7 cellular contexts compared by ENCODE assay signal in the genomic region with DNA sequence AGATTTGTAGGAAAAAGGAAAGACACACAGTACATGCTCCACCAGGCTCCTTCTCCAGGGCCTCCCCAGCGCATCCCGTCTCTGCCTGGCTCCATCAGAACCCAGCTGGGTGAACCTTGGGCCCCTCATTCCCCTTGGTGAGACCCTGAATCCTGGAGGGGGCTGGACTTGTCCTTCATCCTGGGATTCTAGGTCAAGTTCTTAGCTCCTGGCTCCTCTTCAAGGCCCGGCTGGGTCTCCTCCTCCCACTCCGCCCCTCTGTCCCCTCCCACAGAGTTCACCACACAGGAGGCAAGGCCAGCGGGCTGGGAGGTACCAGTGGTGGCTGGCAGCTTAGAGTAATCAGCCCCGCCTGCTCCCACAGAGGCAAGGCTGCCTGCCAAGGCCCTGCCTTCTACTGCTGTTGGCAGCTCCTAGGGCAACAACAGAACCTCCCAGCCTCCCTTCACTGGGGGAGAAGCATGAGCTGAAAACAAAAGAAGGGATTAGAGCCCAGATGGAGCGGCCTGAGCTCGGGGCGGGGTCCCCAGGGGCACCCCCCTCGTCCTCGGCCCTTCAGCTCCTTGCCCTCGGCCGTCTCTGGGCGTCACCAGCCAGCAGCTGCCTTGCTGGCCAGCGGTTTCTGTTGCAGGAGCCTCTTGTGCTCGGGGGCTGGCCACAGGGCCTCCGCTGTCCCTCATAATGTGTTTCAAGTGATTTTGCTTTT. TPM values are rescaled to one million over a fixed set of nuclear protein-coding genes. Genes with fewer than 3 reads are reported as not detected.
DNase-seq lines count a peak whose midpoint lies in the region; ATAC-seq and TF ChIP-seq lines count a peak whose summit lies in the region.

No MANE protein-coding gene starts in this region.

- peak overlapping the region; percentile 21 to 61 for H3K4me3 Mint-ChIP-seq in stimulated activated naive B cell treated with anti-CD40 and anti-IgM and Interleukin-4, amounts not matched to agents 10 μg/mL and 1 μg/mL and 100 μg/mL, for 72 hours

- H3K27me3 ChIP-seq in DND-41 (ENCODE audit: insufficient read depth, low read length, poor library complexity) (no peaks in the 10 kb centered on the region), KMS-11 (ENCODE audit: insufficient read depth, low read depth) (no peaks in the 10 kb centered on the region)

- TF ChIP-seq CTCF in DND-41 (IDR thresholded peaks at IDR 0.05; ENCODE audit: borderline replicate concordance, extremely low read depth, low read length, poor library complexity, severe bottlenecking) (no peak), KMS-11 (conservative IDR thresholded peaks at IDR 0.05; ENCODE audit: low read depth, low read length) (no peak), coronary artery (IDR thresholded peaks at IDR 0.05) (no peak)

- H3K4me1 ChIP-seq in DND-41 (ENCODE audit: insufficient read depth, low read length), result peaks cover 8% of the 10 kb centered on the region; the same call in 1 of the 2 replicates
- H3K4me1 ChIP-seq in KMS-11 (ENCODE audit: low read depth, poor library complexity, severe bottlenecking), result peaks cover 17% of the 10 kb centered on the region

- H3K4me3 ChIP-seq in DND-41 (ENCODE audit: low read depth in 1 of 2, low read length in 2 of 2) (no peak overlapping the region), KMS-11 (IDR thresholded peaks at IDR 0.05; ENCODE audit: insufficient read depth, low read depth, low read length) (no peak overlapping the region), coronary artery (peak overlapping the region; percentile 58)

- H3K79me2 ChIP-seq in DND-41 (ENCODE audit: insufficient read depth, low read length) (no peaks in the 10 kb centered on the region), KMS-11 (ENCODE audit: insufficient read depth, low read depth) (no peaks in the 10 kb centered on the region)

- H3K27ac ChIP-seq in DND-41 (ENCODE audit: low read length) (0 out of 2 replicates have a peak overlapping the region, but pooled peaks have one; percentile 13), KMS-11 (peak overlapping the region; percentile 58), coronary artery (peak overlapping the region; percentile 93 to 97)

- H3K36me3 ChIP-seq in DND-41 (ENCODE audit: insufficient read depth, low read length) (no peaks in the 10 kb centered on the region), KMS-11 (ENCODE audit: insufficient read depth) (no peaks in the 10 kb centered on the region)

- H3K9ac ChIP-seq in DND-41 (ENCODE audit: low read depth, low read length), result no peak overlapping the region
- H3K9ac ChIP-seq in KMS-11, result peak overlapping the region; percentile 27; the same call in 1 of the 2 replicates

- no peaks in the 10 kb centered on the region for H3K36me3 Mint-ChIP-seq in stimulated activated naive B cell treated with anti-CD40 and anti-IgM and Interleukin-4, amounts not matched to agents 10 μg/mL and 1 μg/mL and 100 μg/mL, for 72 hours

- H3K4me2 ChIP-seq in DND-41 (ENCODE audit: insufficient read depth, low read length) (no peak overlapping the region), KMS-11 (peak overlapping the region; percentile 62)

- H3K27ac Mint-ChIP-seq in stimulated activated naive B cell treated with anti-CD40 and anti-IgM and Interleukin-4, amounts not matched to agents 10 μg/mL and 1 μg/mL and 100 μg/mL, for 72 hours, result peak overlapping the region; percentile 69

- ATAC-seq in DND-41 (ENCODE audit: insufficient read depth, low read depth) (peak; percentile 96), left lobe of liver (peak; percentile 73)
- peak; percentile 81 to 85 for ATAC-seq in stimulated activated naive B cell treated with anti-CD40 and anti-IgM and Interleukin-4, amounts not matched to agents 10 μg/mL and 1 μg/mL and 100 μg/mL, for 72 hours (replicated peaks)

- no peaks in the 10 kb centered on the region for H3K9me3 ChIP-seq in DND-41 (ENCODE audit: insufficient read depth, low read length, severe bottlenecking)

- no peaks in the 10 kb centered on the region for H3K9me3 Mint-ChIP-seq in stimulated activated naive B cell treated with anti-CD40 and anti-IgM and Interleukin-4, amounts not matched to agents 10 μg/mL and 1 μg/mL and 100 μg/mL, for 72 hours

- no peaks in the 10 kb centered on the region for H3K27me3 Mint-ChIP-seq in stimulated activated naive B cell treated with anti-CD40 and anti-IgM and Interleukin-4, amounts not matched to agents 10 μg/mL and 1 μg/mL and 100 μg/mL, for 72 hours

- peak; percentile 77 for DNase-seq in DND-41
- DNase-seq in SHP77 (lab: John Stamatoyannopoulos, UW), result peak; percentile 92 to 97
- DNase-seq in coronary artery (ENCODE audit: low spot score), result peak; percentile 99
- DNase-seq in left lobe of liver (ENCODE audit: low spot score), result peak; percentile 99
- peak; percentile 43 for DNase-seq in stimulated activated naive B cell treated with anti-CD40 and anti-IgM and Interleukin-4, amounts not matched to agents 10 μg/mL and 1 μg/mL and 100 μg/mL, for 72 hours
- DNase-seq in GM19240 (ENCODE audit: insufficient read length, low spot score), result no peak

- no peak overlapping the region; the same call in 1 of the 2 replicates for H2AFZ ChIP-seq in DND-41 (ENCODE audit: low read depth, low read length)
- peak overlapping the region; percentile 75 for H2AFZ ChIP-seq in KMS-11 (ENCODE audit: low read depth)

- H4K20me1 ChIP-seq in DND-41 (ENCODE audit: insufficient read depth, low read length) (no peaks in the 10 kb centered on the region), KMS-11 (ENCODE audit: insufficient read depth) (no peaks in the 10 kb centered on the region)

- H3K4me1 Mint-ChIP-seq in stimulated activated naive B cell treated with anti-CD40 and anti-IgM and Interleukin-4, amounts not matched to agents 10 μg/mL and 1 μg/mL and 100 μg/mL, for 72 hours, result peaks cover 31 to 46% of the 10 kb centered on the region in 2 donors

RNA-seq across cellular contexts. Expression of gene PSMA6, which starts 49.4 kb away (rescaled TPM):
- total RNA-seq in left lobe of liver, result 72.0 TPM

Comparison
In these comparisons a context has a peak if more than half of its experiments do, and no peak if none do; other contexts are left out.
1. H3K27ac ChIP-seq: peak in every context shown above with its lines; median percentile 95 in coronary artery; 58 in KMS-11; 13 in DND-41.